20 cellular contexts compared by ENCODE assay signal in the genomic region with DNA sequence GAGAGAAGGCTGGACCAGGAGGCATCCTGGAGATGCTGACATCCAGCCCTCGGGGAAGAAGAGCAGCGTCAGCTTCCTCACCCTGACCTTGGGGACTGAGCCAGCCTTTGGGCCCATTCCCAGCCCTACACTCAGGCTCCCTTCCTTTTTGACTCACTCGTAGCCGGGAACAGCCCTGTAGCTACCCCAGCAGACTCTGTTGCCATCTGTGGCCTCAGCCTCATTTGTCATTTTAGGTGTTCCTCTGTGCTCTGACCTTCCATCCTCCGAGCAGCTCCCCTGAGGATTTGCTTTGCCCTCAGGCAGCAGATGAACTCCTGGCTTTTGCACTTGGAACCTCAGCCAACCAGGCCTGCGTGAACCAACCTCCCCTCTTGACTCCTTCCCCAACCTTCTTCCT.
DNase-seq lines count a peak whose midpoint lies in the region; TF ChIP-seq lines count a peak whose summit lies in the region.
"Had no signal": no experiment of that assay in that cellular context is flagged by ENCODE, and none has a peak within 500 bp of the region (broad histone marks: within the 10 kb centered on the region; RNA-seq: fewer than 3 reads in every experiment).

No MANE protein-coding gene starts in this region.

- peaks cover 4% of the 10 kb centered on the region for H3K36me3 Mint-ChIP-seq in neural crest cell (ENCODE audit: low read depth)
- H3K36me3 Mint-ChIP-seq in activated T-cell treated with anti-CD3 and anti-CD28 coated beads, Interleukin-2, amount 50 U/mL, for 24 hours (ENCODE audit: low read depth), result no peaks in the 10 kb centered on the region
- H3K36me3 Mint-ChIP-seq: CD4-positive, CD25-positive, alpha-beta regulatory T cell had no signal

- H3K27me3 ChIP-seq in esophagus muscularis mucosa, result no peaks in the 10 kb centered on the region
- H3K27me3 ChIP-seq: BE2C had no signal

- no peaks in the 10 kb centered on the region for H3K9me3 ChIP-seq in esophagus muscularis mucosa
- H3K9me3 ChIP-seq: BE2C had no signal

- H3K27ac Mint-ChIP-seq in neural crest cell (ENCODE audit: unreplicated experiment), result peak overlapping the region; percentile 21
- no peak overlapping the region for H3K27ac Mint-ChIP-seq in activated T-cell treated with anti-CD3 and anti-CD28 coated beads, Interleukin-2, amount 50 U/mL, for 24 hours
- H3K27ac Mint-ChIP-seq: CD4-positive, CD25-positive, alpha-beta regulatory T cell; H9 had no signal

- no peaks in the 10 kb centered on the region for H3K4me1 Mint-ChIP-seq in neural crest cell
- H3K4me1 Mint-ChIP-seq in activated T-cell treated with anti-CD3 and anti-CD28 coated beads, Interleukin-2, amount 50 U/mL, for 24 hours (ENCODE audit: low read depth), result no peaks in the 10 kb centered on the region
- H3K4me1 Mint-ChIP-seq: CD4-positive, CD25-positive, alpha-beta regulatory T cell had no signal

- TF ChIP-seq POLR2A in esophagus muscularis mucosa (IDR thresholded peaks at IDR 0.05; ENCODE audit: low read depth), result no peak

- no peak for TF ChIP-seq CTCF in esophagus muscularis mucosa (IDR thresholded peaks at IDR 0.05)
- TF ChIP-seq CTCF in neural crest cell (conservative IDR thresholded peaks at IDR 0.05), result no peak

- no peak overlapping the region for H3K4me3 Mint-ChIP-seq in neural crest cell
- no peak overlapping the region for H3K4me3 Mint-ChIP-seq in activated T-cell treated with anti-CD3 and anti-CD28 coated beads, Interleukin-2, amount 50 U/mL, for 24 hours
- H3K4me3 Mint-ChIP-seq: CD4-positive, CD25-positive, alpha-beta regulatory T cell; H9 had no signal

- DNase-seq in AG20443 (ENCODE audit: low spot score) (peak; percentile 44), M059J (ENCODE audit: low read depth) (peak; percentile 77), esophagus muscularis mucosa (ENCODE audit: extremely low spot score) (peak; percentile 91), neural crest cell (ENCODE audit: low read depth, low spot score) (no peak), activated gamma-delta T cell treated with Interleukin-2 at 50 U/mL for 16 hours (no peak), NOMO-1 treated with dmso at 0.1 percent for 144 hours (lab: John Stamatoyannopoulos, UW; ENCODE audit: unreplicated experiment) (no peak)
- no peak for DNase-seq in activated T-cell treated with anti-CD3 and anti-CD28 coated beads, Interleukin-2, amount 50 U/mL, for 24 hours
- DNase-seq: BE2C; CD4-positive, CD25-positive, alpha-beta regulatory T cell; COR-L47; GF-D8; H9; Karpas-422; MM.1S; NCI-H1092 treated with DMSO at 0.1 percent for 48 hours; NCI-H2081 treated with DMSO at 0.1 percent for 48 hours; NCI-H446 treated with DMSO at 0.1 percent for 48 hours; RPMI8226; SIG-M5 had no signal

- H3K36me3 ChIP-seq in esophagus muscularis mucosa, result no peaks in the 10 kb centered on the region
- H3K36me3 ChIP-seq: BE2C had no signal

- 73% methylated on average over 6 of the region's 6 CpGs for WGBS in esophagus muscularis mucosa

- intact Hi-C loops in esophagus muscularis mucosa (cut with DNase I), result no loop called here

- no peaks in the 10 kb centered on the region for H3K4me1 ChIP-seq in esophagus muscularis mucosa
- H3K4me1 ChIP-seq: BE2C had no signal

- H3K27ac ChIP-seq in esophagus muscularis mucosa (replicated peaks in 1 of 4), result no peak overlapping the region

- H3K9me3 Mint-ChIP-seq in neural crest cell, result peaks cover 4% of the 10 kb centered on the region
- H3K9me3 Mint-ChIP-seq in activated T-cell treated with anti-CD3 and anti-CD28 coated beads, Interleukin-2, amount 50 U/mL, for 24 hours, result no peaks in the 10 kb centered on the region
- H3K9me3 Mint-ChIP-seq: H9 had no signal

- no peaks in the 10 kb centered on the region for H3K27me3 Mint-ChIP-seq in neural crest cell (ENCODE audit: low read depth)
- peaks cover 4% of the 10 kb centered on the region for H3K27me3 Mint-ChIP-seq in activated T-cell treated with anti-CD3 and anti-CD28 coated beads, Interleukin-2, amount 50 U/mL, for 24 hours

- H3K4me3 ChIP-seq in esophagus muscularis mucosa, result no peak overlapping the region
- H3K4me3 ChIP-seq: GM12878 had no signal

- TF ChIP-seq EP300 in esophagus muscularis mucosa (IDR thresholded peaks at IDR 0.05), result no peak

Comparison
In these comparisons a context has a peak if more than half of its experiments do, and no peak if none do; other contexts are left out.
1. DNase-seq: peak in AG20443 (single experiment), M059J (single experiment) and esophagus muscularis mucosa (single experiment); none in neural crest cell (single experiment), activated gamma-delta T cell treated with Interleukin-2 at 50 U/mL for 16 hours (single experiment), NOMO-1 treated with dmso at 0.1 percent for 144 hours (single experiment) and activated T-cell treated with anti-CD3 and anti-CD28 coated beads, Interleukin-2, amount 50 U/mL, for 24 hours (single experiment).